Comparison of ENCODE assay signal across 8 cellular contexts in the genomic region with DNA sequence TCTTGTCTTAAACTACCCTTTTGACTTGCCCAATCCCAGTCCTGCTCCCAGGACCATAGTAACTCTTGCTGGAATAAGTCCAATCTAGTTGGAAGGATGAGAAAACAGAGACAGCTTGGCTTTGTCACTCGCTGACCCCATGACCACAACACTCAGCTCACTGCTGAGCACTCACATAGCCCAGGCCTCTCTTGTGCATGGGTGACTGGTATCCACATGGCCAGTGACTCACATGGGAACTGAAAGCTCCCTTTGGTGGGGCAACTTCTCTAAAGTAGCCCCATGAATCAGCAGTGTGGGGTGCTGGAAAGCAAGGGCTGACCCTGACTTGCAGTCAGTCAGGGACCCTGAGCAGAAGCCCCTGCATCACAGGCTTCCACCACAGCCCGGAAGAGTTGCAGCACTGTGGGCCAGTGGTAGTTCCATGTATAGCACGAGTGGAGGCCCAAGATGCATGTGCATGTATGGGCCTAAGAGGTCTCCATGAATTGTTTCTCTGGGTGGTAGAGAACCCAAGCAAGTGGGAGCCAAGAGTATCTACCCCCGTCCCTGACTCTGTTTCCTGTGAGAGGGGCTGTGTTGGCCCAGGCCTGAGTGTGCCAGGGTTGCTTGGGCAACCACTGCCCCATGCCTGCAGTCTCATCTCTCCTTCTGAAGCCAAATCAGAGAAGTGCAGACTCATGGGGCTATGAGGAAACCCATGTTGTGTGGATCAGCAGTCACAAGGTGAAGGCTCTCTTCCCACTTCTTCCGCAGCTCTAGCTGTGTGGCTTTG.
DNase-seq lines count a peak whose midpoint lies in the region; ATAC-seq and TF ChIP-seq lines count a peak whose summit lies in the region.

No MANE protein-coding gene starts in this region.

- H3K27me3 ChIP-seq in GM23248 (replicated peaks; ENCODE audit: insufficient read depth) (no peaks in the 10 kb centered on the region), PC-3 (ENCODE audit: low read length) (no peaks in the 10 kb centered on the region), esophagus squamous epithelium (peaks cover 0 to 50% (median 0%) of the 10 kb centered on the region in 4 donors), trophoblast cell (ENCODE audit: insufficient read depth, low read length) (no peaks in the 10 kb centered on the region)

- DNase-seq in GF-D8 (lab: John Stamatoyannopoulos, UW) = peak; percentile 17
- peak; percentile 98 for DNase-seq in GM23248
- DNase-seq in PC-3 = peak; percentile 88
- no peak for DNase-seq in esophagus squamous epithelium (lab: John Stamatoyannopoulos, UW)
- peak; percentile 61 to 72 for DNase-seq in trophoblast cell
- no peak for DNase-seq in stimulated activated naive CD4-positive, alpha-beta T cell treated with Interleukin-2 at 50 U/mL for 16 hours (lab: John Stamatoyannopoulos, UW)
- no peak for DNase-seq in NCI-H1436 treated with DMSO at 0.1 percent for 48 hours (lab: John Stamatoyannopoulos, UW)
- no peak for DNase-seq in epidermal melanocyte (ENCODE audit: insufficient read length, low spot score)

- peak; percentile 70 for ATAC-seq in PC-3

- no peaks in the 10 kb centered on the region for H3K79me2 ChIP-seq in GM23248 (ENCODE audit: insufficient read depth)
- no peaks in the 10 kb centered on the region for H3K79me2 ChIP-seq in PC-3 (ENCODE audit: low read length)
- no peaks in the 10 kb centered on the region for H3K79me2 ChIP-seq in trophoblast cell (ENCODE audit: control insufficient read depth, insufficient read depth, low read length, poor library complexity)

- TF ChIP-seq CTCF in PC-3 (conservative IDR thresholded peaks at IDR 0.05; ENCODE audit: low read depth, low read length) (no peak), esophagus squamous epithelium (IDR thresholded peaks at IDR 0.05) (no peak)

- no TSS peak for BruUV-seq in PC-3 (replicated peaks; lab: Mats Ljungman, UMichigan)

- peaks cover 17% of the 10 kb centered on the region for H3K4me1 ChIP-seq in GM23248 (ENCODE audit: insufficient read depth)
- peaks cover 21% of the 10 kb centered on the region for H3K4me1 ChIP-seq in PC-3 (ENCODE audit: insufficient read depth, low read length)
- peaks cover 6 to 30% (median 8%) of the 10 kb centered on the region in 3 donors for H3K4me1 ChIP-seq in esophagus squamous epithelium
- H3K4me1 ChIP-seq in trophoblast cell (ENCODE audit: control insufficient read depth in 1 of 2, insufficient read depth in 2 of 2, low read length in 2 of 2) = peaks cover 4 to 11% of the 10 kb centered on the region in 2 experiments

- no peak for TF ChIP-seq POLR2A in esophagus squamous epithelium (IDR thresholded peaks at IDR 0.05)

- intact Hi-C loops in PC-3 (cut with micrococcal nuclease) (no loop called here), esophagus squamous epithelium (cut with DNase I) (no loop called here)

- H2AFZ ChIP-seq in GM23248 = no peak overlapping the region
- H2AFZ ChIP-seq in PC-3 (ENCODE audit: low read length) = no peak overlapping the region
- H2AFZ ChIP-seq in trophoblast cell (ENCODE audit: insufficient read depth, low read length, poor library complexity) = no peak overlapping the region

- no peak overlapping the region for H4K8ac ChIP-seq in trophoblast cell (ENCODE audit: low read depth, low read length)

- no peak overlapping the region for H4K12ac ChIP-seq in trophoblast cell (ENCODE audit: low read depth, low read length)

- H3K9me3 ChIP-seq in GM23248 (ENCODE audit: low read depth) = no peaks in the 10 kb centered on the region
- no peaks in the 10 kb centered on the region for H3K9me3 ChIP-seq in PC-3 (ENCODE audit: low read length)
- no peaks in the 10 kb centered on the region for H3K9me3 ChIP-seq in esophagus squamous epithelium
- peaks cover 1% of the 10 kb centered on the region for H3K9me3 ChIP-seq in trophoblast cell (ENCODE audit: insufficient read depth, low read depth, low read length)

- H2BK120ac ChIP-seq in trophoblast cell (ENCODE audit: insufficient read depth, low read length, poor library complexity) = peak overlapping the region; percentile 37

- H3K4me3 ChIP-seq in GM23248 (no peak overlapping the region), PC-3 (ENCODE audit: low read length) (no peak overlapping the region), esophagus squamous epithelium (no peak overlapping the region), trophoblast cell (ENCODE audit: low read depth, low read length) (no peak overlapping the region)

- peak overlapping the region; percentile 16 for H3K14ac ChIP-seq in trophoblast cell (ENCODE audit: low read length)

- peaks cover 11% of the 10 kb centered on the region for H3K79me1 ChIP-seq in trophoblast cell (ENCODE audit: low read length)

- POLR2A ChIA-PET in PC-3 (lab: Charles Lee; ENCODE audit: unreplicated experiment) = interaction anchor here (0.6 kb wide), 1 partner anchor 99 kb away, joined by 3 read pairs; no protein-coding TSS in a partner anchor

- 67 to 68% methylated on average over 5 of the region's 5 CpGs for whole genome bisulfite sequencing in GM23248 (ENCODE audit: low coverage in 1 of 2, low lambda C conversion rate in 2 of 2, missing lambda C conversion rate in 2 of 2), 2 experiments
- 58 to 60% methylated on average over 2 to 5 of the region's 5 CpGs for WGBS in esophagus squamous epithelium, 2 donors
- WGBS in trophoblast cell (ENCODE audit: extremely low coverage, insufficient coverage, insufficient read length) = no CpG with 5 or more reads among the region's 5 CpGs

- H3K27ac ChIP-seq in GM23248 = peak overlapping the region; percentile 71
- H3K27ac ChIP-seq in PC-3 (ENCODE audit: low read length) = peak overlapping the region; percentile 85
- H3K27ac ChIP-seq in esophagus squamous epithelium = peak overlapping the region; percentile 16 to 81 (median 60)
- no peak overlapping the region for H3K27ac ChIP-seq in trophoblast cell (ENCODE audit: low read depth, low read length)

- CTCF ChIA-PET in PC-3 (lab: Charles Lee) = no interaction called here

- H3K9me2 ChIP-seq in GM23248 (ENCODE audit: insufficient read depth) (no peaks in the 10 kb centered on the region), PC-3 (replicated peaks; ENCODE audit: low read length) (no peaks in the 10 kb centered on the region)

- no peaks in the 10 kb centered on the region for H3K36me3 ChIP-seq in GM23248 (ENCODE audit: low read depth)
- H3K36me3 ChIP-seq in PC-3 (ENCODE audit: low read depth, low read length) = no peaks in the 10 kb centered on the region
- H3K36me3 ChIP-seq in esophagus squamous epithelium = no peaks in the 10 kb centered on the region
- H3K36me3 ChIP-seq in trophoblast cell (ENCODE audit: control insufficient read depth in 1 of 2, insufficient read depth in 2 of 2, low read length in 2 of 2) = no peaks in the 10 kb centered on the region

- H2BK12ac ChIP-seq in trophoblast cell (ENCODE audit: low read length) = peak overlapping the region; percentile 42

- peak overlapping the region; percentile 11 for H2AK5ac ChIP-seq in trophoblast cell (ENCODE audit: low read length)

- in situ Hi-C loops in GM23248 (cut with MboI) = loop anchor here (10.0 to 25.0 kb wide), 2 partner anchors 275 to 577 kb away; no protein-coding TSS in a partner anchor

- H4K91ac ChIP-seq in trophoblast cell (ENCODE audit: low read depth, low read length) = peak overlapping the region; percentile 51

- H3K4me2 ChIP-seq in GM23248 (ENCODE audit: unreplicated experiment) (peak overlapping the region; percentile 17), PC-3 (ENCODE audit: low read length) (peak overlapping the region; percentile 29), trophoblast cell (ENCODE audit: low read length) (no peak overlapping the region)

- H3K4ac ChIP-seq in trophoblast cell (ENCODE audit: low read depth, low read length) = no peak overlapping the region

- no peak overlapping the region for H2BK5ac ChIP-seq in trophoblast cell (ENCODE audit: low read depth, low read length, poor library complexity)

- H3K23ac ChIP-seq in trophoblast cell (ENCODE audit: low read length) = no peak overlapping the region

- H3F3A ChIP-seq in GM23248 (ENCODE audit: insufficient read depth) (peaks cover 7% of the 10 kb centered on the region), PC-3 (ENCODE audit: low read length, unreplicated experiment) (no peaks in the 10 kb centered on the region)

- H4K20me1 ChIP-seq in GM23248 (ENCODE audit: insufficient read depth) = no peaks in the 10 kb centered on the region
- no peaks in the 10 kb centered on the region for H4K20me1 ChIP-seq in PC-3 (ENCODE audit: low read length)

- H3K9ac ChIP-seq in GM23248 (peak overlapping the region; percentile 24; the same call in 1 of the 2 replicates), PC-3 (ENCODE audit: low read length) (peak overlapping the region; percentile 51; the same call in 1 of the 2 replicates), trophoblast cell (ENCODE audit: low read length) (no peak overlapping the region)

- H3K18ac ChIP-seq in trophoblast cell (ENCODE audit: low read length) = no peak overlapping the region

Comparison
In these comparisons a context has a peak if more than half of its experiments do, and no peak if none do; other contexts are left out.
1. DNase-seq: peak in GF-D8 (single experiment), GM23248 (single experiment), PC-3 (single experiment) and trophoblast cell (2 of 2); none in esophagus squamous epithelium (single experiment), stimulated activated naive CD4-positive, alpha-beta T cell treated with Interleukin-2 at 50 U/mL for 16 hours (single experiment), NCI-H1436 treated with DMSO at 0.1 percent for 48 hours (single experiment) and epidermal melanocyte (single experiment).